Comparison of ENCODE assay signal across 16 cellular contexts in the genomic region with DNA sequence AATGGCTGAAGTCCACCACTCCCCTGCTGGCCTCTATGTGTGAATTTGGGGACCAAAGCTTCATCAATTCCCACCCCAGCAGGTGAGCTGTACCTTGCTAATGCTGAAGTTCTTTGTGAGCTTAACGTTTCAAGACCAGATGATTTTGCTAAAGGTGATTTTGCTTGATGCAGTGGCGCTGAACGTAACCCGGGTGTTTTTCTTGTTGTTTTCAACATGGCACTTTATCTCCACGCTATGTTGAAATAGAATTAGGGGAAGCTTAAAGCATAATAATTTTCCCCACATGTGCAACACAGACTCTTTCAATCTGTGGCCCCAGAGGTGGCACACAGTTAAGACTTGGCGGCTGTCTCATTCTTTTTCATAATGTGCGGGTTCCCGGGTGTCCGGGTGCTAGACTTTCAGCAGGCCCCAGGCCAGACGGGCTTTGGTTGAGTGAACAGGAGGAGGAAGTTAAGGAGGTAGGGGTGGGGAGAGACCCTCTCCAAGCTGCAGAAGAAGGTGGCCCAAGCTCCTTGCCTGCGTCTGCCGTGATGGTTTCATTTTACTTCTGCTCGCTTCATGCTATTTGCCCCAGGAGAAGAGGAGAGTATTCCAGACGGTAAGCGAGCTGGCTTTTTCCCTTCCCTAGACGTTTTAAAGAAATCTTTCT. TPM values are rescaled to one million over a fixed set of nuclear protein-coding genes. Genes with fewer than 3 reads are reported as not detected.
A peak's percentile ranks its signal among the peaks of the same experiment; 100 is the strongest.
DNase-seq lines count a peak whose midpoint lies in the region; ATAC-seq, FAIRE-seq and TF ChIP-seq lines count a peak whose summit lies in the region.
"Had no signal": no experiment of that assay in that cellular context is flagged by ENCODE, and none has a peak within 500 bp of the region (broad histone marks: within the 10 kb centered on the region; RNA-seq: fewer than 3 reads in every experiment).

No MANE protein-coding gene starts in this region.

- no peaks in the 10 kb centered on the region for H3F3A ChIP-seq in PC-9 (ENCODE audit: insufficient read depth, low read depth)

- H3K9me3 ChIP-seq in mesodermal cell (ENCODE audit: control insufficient read depth, low read length) (no peaks in the 10 kb centered on the region), PC-9 (ENCODE audit: insufficient read depth, low read depth) (no peaks in the 10 kb centered on the region)
- H3K9me3 ChIP-seq: mucosa of descending colon, spleen, upper lobe of left lung had no signal

- peak; percentile 8 for DNase-seq in natural killer cell treated with Interleukin-12 subunit alpha and Interleukin-12 subunit beta and Interleukin-15 and Interleukin-18, amount 100 ng/mL, for 72 hours (ENCODE audit: low spot score)
- DNase-seq in natural killer cell = no peak
- no peak for DNase-seq in coronary artery (ENCODE audit: low spot score)
- DNase-seq in NCI-H128 (lab: John Stamatoyannopoulos, UW; ENCODE audit: unreplicated experiment) = no peak
- DNase-seq in PC-9 = no peak
- no peak for DNase-seq in caudate nucleus (lab: John Stamatoyannopoulos, UW)
- no peak for DNase-seq in H54 (ENCODE audit: insufficient read length, low spot score)
- DNase-seq: effector CD8-positive, alpha-beta T cell; mucosa of descending colon; PC-3; spleen; T1000; upper lobe of left lung had no signal

- peaks cover 23% of the 10 kb centered on the region for H3K36me3 ChIP-seq in mesodermal cell (ENCODE audit: control insufficient read depth, insufficient read depth, low read length)
- no peaks in the 10 kb centered on the region for H3K36me3 ChIP-seq in PC-9 (ENCODE audit: low read depth)
- H3K36me3 ChIP-seq: spleen, upper lobe of left lung had no signal

- TF ChIP-seq CTCF in natural killer cell (IDR thresholded peaks at IDR 0.05) (no peak), coronary artery (IDR thresholded peaks at IDR 0.05) (no peak), PC-9 (conservative IDR thresholded peaks at IDR 0.05) (no peak)

- H3K4me3 Mint-ChIP-seq in natural killer cell treated with Interleukin-12 subunit alpha and Interleukin-12 subunit beta and Interleukin-15 and Interleukin-18, amount 100 ng/mL, for 72 hours = no peak overlapping the region
- no peak overlapping the region for H3K4me3 Mint-ChIP-seq in natural killer cell

- H2AFZ ChIP-seq in PC-9 = no peak overlapping the region

- TF ChIP-seq POLR2A in H54 (IDR thresholded peaks at IDR 0.05; ENCODE audit: low read depth, low read length) = no peak

- H3K4me3 ChIP-seq in coronary artery = peak overlapping the region; percentile 90
- H3K4me3 ChIP-seq in mesodermal cell (ENCODE audit: extremely low read depth, insufficient read depth, low read length, poor library complexity, severe bottlenecking) = peak overlapping the region; percentile 79
- no peak overlapping the region for H3K4me3 ChIP-seq in PC-9
- H3K4me3 ChIP-seq: mucosa of descending colon, spleen, upper lobe of left lung had no signal

- H3K4me1 Mint-ChIP-seq in natural killer cell treated with Interleukin-12 subunit alpha and Interleukin-12 subunit beta and Interleukin-15 and Interleukin-18, amount 100 ng/mL, for 72 hours (ENCODE audit: low read depth in 2 of 2) = no peaks in the 10 kb centered on the region
- H3K4me1 Mint-ChIP-seq in natural killer cell = no peaks in the 10 kb centered on the region

- H3K4me2 ChIP-seq in PC-9 = no peak overlapping the region

- intact Hi-C loops in natural killer cell (cut with micrococcal nuclease) (no loop called here), PC-9 (cut with micrococcal nuclease; ENCODE audit: unreplicated experiment) (no loop called here)

- peak overlapping the region; percentile 98 for H3K27ac ChIP-seq in coronary artery
- H3K27ac ChIP-seq in mesodermal cell (ENCODE audit: low read depth, low read length, severe bottlenecking) = no peak overlapping the region
- H3K27ac ChIP-seq in PC-9 = no peak overlapping the region
- no peak overlapping the region for H3K27ac ChIP-seq in caudate nucleus (ENCODE audit: low read depth, low read length)
- H3K27ac ChIP-seq: spleen, upper lobe of left lung had no signal

- 21 to 31% methylated on average over 7 of the region's 16 CpGs for WGBS in mesodermal cell (ENCODE audit: insufficient coverage in 2 of 2), 2 experiments

- peaks cover 70% of the 10 kb centered on the region for H3K27me3 ChIP-seq in PC-9 (ENCODE audit: insufficient read depth, low read depth)

- no peak overlapping the region for H3K27ac Mint-ChIP-seq in natural killer cell treated with Interleukin-12 subunit alpha and Interleukin-12 subunit beta and Interleukin-15 and Interleukin-18, amount 100 ng/mL, for 72 hours
- no peak overlapping the region for H3K27ac Mint-ChIP-seq in natural killer cell
- H3K27ac Mint-ChIP-seq: activated naive CD4-positive, alpha-beta T cell treated with anti-CD3 and anti-CD28 coated beads, Interleukin-2, amount 50 U/mL, for 72 hours had no signal

- CTCF ChIA-PET in PC-9 (lab: Charles Lee) = no interaction called here

- no peaks in the 10 kb centered on the region for H3K9me3 Mint-ChIP-seq in natural killer cell treated with Interleukin-12 subunit alpha and Interleukin-12 subunit beta and Interleukin-15 and Interleukin-18, amount 100 ng/mL, for 72 hours
- H3K9me3 Mint-ChIP-seq in natural killer cell = no peaks in the 10 kb centered on the region
- H3K9me3 Mint-ChIP-seq: activated naive CD4-positive, alpha-beta T cell treated with anti-CD3 and anti-CD28 coated beads, Interleukin-2, amount 50 U/mL, for 72 hours had no signal

- H3K27me3 Mint-ChIP-seq in natural killer cell treated with Interleukin-12 subunit alpha and Interleukin-12 subunit beta and Interleukin-15 and Interleukin-18, amount 100 ng/mL, for 72 hours = peaks cover 27 to 43% of the 10 kb centered on the region in 2 donors
- peaks cover 34 to 40% of the 10 kb centered on the region in 2 donors for H3K27me3 Mint-ChIP-seq in natural killer cell (ENCODE audit: low read depth in 2 of 2)

- H3K9me2 ChIP-seq in PC-9 (ENCODE audit: insufficient read depth) = no peaks in the 10 kb centered on the region

- H3K4me1 ChIP-seq in mesodermal cell (ENCODE audit: control insufficient read depth, insufficient read depth, low read length, poor library complexity, severe bottlenecking) (peaks cover 28% of the 10 kb centered on the region), PC-9 (replicated peaks; ENCODE audit: insufficient read depth) (no peaks in the 10 kb centered on the region)

- no peaks in the 10 kb centered on the region for H3K79me2 ChIP-seq in PC-9 (ENCODE audit: low read depth)

- FAIRE-seq in H54 (lab: Jason Lieb, UNC) = no peak
- FAIRE-seq: GM18507 had no signal

- H3K36me3 Mint-ChIP-seq in natural killer cell treated with Interleukin-12 subunit alpha and Interleukin-12 subunit beta and Interleukin-15 and Interleukin-18, amount 100 ng/mL, for 72 hours = no peaks in the 10 kb centered on the region
- no peaks in the 10 kb centered on the region for H3K36me3 Mint-ChIP-seq in natural killer cell
- H3K36me3 Mint-ChIP-seq: activated naive CD4-positive, alpha-beta T cell treated with anti-CD3 and anti-CD28 coated beads, Interleukin-2, amount 50 U/mL, for 72 hours had no signal

- POLR2A ChIA-PET in PC-9 (lab: Charles Lee; ENCODE audit: unreplicated experiment) = no interaction called here

- no peaks in the 10 kb centered on the region for H4K20me1 ChIP-seq in PC-9 (ENCODE audit: insufficient read depth)

- ATAC-seq in natural killer cell treated with Interleukin-12 subunit alpha and Interleukin-12 subunit beta and Interleukin-15 and Interleukin-18, amount 100 ng/mL, for 72 hours = no peak
- ATAC-seq in natural killer cell = no peak
- ATAC-seq: activated naive CD4-positive, alpha-beta T cell treated with anti-CD3 and anti-CD28 coated beads, Interleukin-2, amount 50 U/mL, for 72 hours; mucosa of descending colon; PC-3 had no signal

- BruUV-seq in PC-9 (replicated peaks; lab: Mats Ljungman, UMichigan) = no TSS peak

RNA-seq across cellular contexts. Expression of a gene that starts 4.0 kb away (rescaled TPM):
- total RNA-seq in natural killer cell treated with Interleukin-12 subunit alpha and Interleukin-12 subunit beta and Interleukin-15 and Interleukin-18, amount 100 ng/mL, for 72 hours = not detected
- under 1 TPM in 1 of 3 donors, not detected in 2; 0.14 TPM for total RNA-seq in natural killer cell
- polyA plus RNA-seq in mesodermal cell (2013, experiment 1 of 2) = 12.3 TPM
- 9.1 TPM for polyA plus RNA-seq in mesodermal cell (2013, experiment 2 of 2)
- not detected in 2 replicates for total RNA-seq in PC-9 (2021)
- total RNA-seq: activated naive CD4-positive, alpha-beta T cell treated with anti-CD3 and anti-CD28 coated beads, Interleukin-2, amount 50 U/mL, for 72 hours; PC-3; spleen had no signal

RNA-seq across cellular contexts. Expression of a gene that starts 7.7 kb away (rescaled TPM):
- not detected for total RNA-seq in natural killer cell treated with Interleukin-12 subunit alpha and Interleukin-12 subunit beta and Interleukin-15 and Interleukin-18, amount 100 ng/mL, for 72 hours
- total RNA-seq in natural killer cell (under 1 TPM in 1 of 3 donors, not detected in 2; 0.10 TPM), PC-9 (2021) (not detected in 2 replicates)
- polyA plus RNA-seq in mesodermal cell (2013, experiment 1 of 2) = 3.8 TPM
- polyA plus RNA-seq in mesodermal cell (2013, experiment 2 of 2) = 2.6 TPM
- total RNA-seq: activated naive CD4-positive, alpha-beta T cell treated with anti-CD3 and anti-CD28 coated beads, Interleukin-2, amount 50 U/mL, for 72 hours; spleen had no signal

RNA-seq across cellular contexts. Expression of a gene that starts 15.6 kb away (rescaled TPM):
- 10 to 100 TPM; 24.3 to 32.8 TPM for total RNA-seq in natural killer cell treated with Interleukin-12 subunit alpha and Interleukin-12 subunit beta and Interleukin-15 and Interleukin-18, amount 100 ng/mL, for 72 hours
- 10 to 100 TPM; 14.3 to 22.0 (median 16.9) TPM for total RNA-seq in natural killer cell
- polyA plus RNA-seq in mesodermal cell (2013, experiment 1 of 2) = 19.2 TPM
- polyA plus RNA-seq in mesodermal cell (2013, experiment 2 of 2) = 17.6 TPM
- 23.4 and 25.7 TPM in 2 replicates for total RNA-seq in PC-9 (2021)

Comparison
In these comparisons a context has a peak if more than half of its experiments do, and no peak if none do; other contexts are left out.
1. H3K27ac ChIP-seq: peak in coronary artery (2 of 2); none in mesodermal cell (single experiment), PC-9 (single experiment) and caudate nucleus (single experiment).